In genomic region chr5:20617876-20618275, GRCh38 we compare ENCODE assay signal across 20 cellular contexts.
DNase-seq lines count a peak whose midpoint lies in the region; ATAC-seq, FAIRE-seq and TF ChIP-seq lines count a peak whose summit lies in the region.
"Had no signal": no experiment of that assay in that cellular context is flagged by ENCODE, and none has a peak within 500 bp of the region (broad histone marks: within the 10 kb centered on the region; RNA-seq: fewer than 3 reads in every experiment).

No MANE protein-coding gene starts in this region.

- DNase-seq in GM23338 (ENCODE audit: low spot score) (peak; percentile 64), H1 (ENCODE audit: low read depth in 1 of 2, low spot score in 2 of 2) (no peak), NCI-H2227 treated with DMSO at 0.1 percent for 48 hours (lab: John Stamatoyannopoulos, UW) (no peak), mesothelial cell of epicardium (ENCODE audit: low spot score in 2 of 2, unreplicated experiment in 2 of 2) (no peak)
- no peak for DNase-seq in T-helper 2 cell treated with Interferon-gamma antibody and Interleukin-4, amounts not matched to agents 5 μg/mL and 100 μg/mL, for 36 hours (ENCODE audit: low spot score)
- no peak for DNase-seq in stimulated activated CD4-positive, alpha-beta T cell treated with anti-CD3 and anti-CD28 coated beads, Interleukin-2, amount 100 ng/mL, for 48 hours
- DNase-seq: CD8-positive, alpha-beta T cell; COR-L47; DMS153; DMS79 treated with DMSO at 0.1 percent for 48 hours; EL; GDM1; H9; IMR-90 had no signal

- H3K9ac ChIP-seq in H1 (replicated peaks in 1 of 4; ENCODE audit: extremely low read depth in 1 of 4, low read depth in 3 of 4, low read length in 3 of 4): no peak overlapping the region

- FAIRE-seq in H1 (lab: Jason Lieb, UNC): peak; percentile 57
- FAIRE-seq: A549, D721Med, GM19239 had no signal

- WGBS in H1 (ENCODE audit: extremely low coverage in 1 of 2, insufficient coverage in 1 of 2, insufficient read length in 1 of 2, insufficient replicate concordance in 2 of 2, low coverage in 1 of 2, low lambda C conversion rate in 2 of 2, missing lambda C conversion rate in 1 of 2), 2 experiments: 77% methylated on average over 3 of the region's 3 CpGs; no CpG with 5 or more reads in 1 of the 2 experiments

- H3K4me1 ChIP-seq in ACC112 (ENCODE audit: control insufficient read depth, insufficient read depth, low read length, unreplicated experiment) (no peaks in the 10 kb centered on the region), GM23338 (ENCODE audit: insufficient read depth) (no peaks in the 10 kb centered on the region), H1 (replicated peaks in 1 of 4; ENCODE audit: control insufficient read depth in 3 of 4, insufficient read depth in 4 of 4, low read length in 3 of 4) (no peaks in the 10 kb centered on the region), neuron (ENCODE audit: insufficient read depth, low read length) (no peaks in the 10 kb centered on the region)
- H3K4me1 ChIP-seq: A549 had no signal

- H3K27ac ChIP-seq in ACC112 (ENCODE audit: low read depth, low read length) (no peak overlapping the region), GM23338 (ENCODE audit: low read depth) (no peak overlapping the region), H1 (ENCODE audit: low read depth, low read length) (no peak overlapping the region)
- H3K27ac ChIP-seq: A549 had no signal

- no peak overlapping the region for H3K14ac ChIP-seq in H1 (ENCODE audit: insufficient read length)

- POLR2A ChIA-PET in H1 (lab: Charles Lee; ENCODE audit: partially characterized antibody): no interaction called here

- no peaks in the 10 kb centered on the region for H3K27me3 ChIP-seq in ACC112 (ENCODE audit: insufficient read depth, low read length)
- H3K27me3 ChIP-seq in GM23338 (ENCODE audit: insufficient read depth): no peaks in the 10 kb centered on the region
- no peaks in the 10 kb centered on the region for H3K27me3 ChIP-seq in H1 (replicated peaks in 1 of 4; ENCODE audit: control insufficient read depth in 3 of 4, extremely low read depth in 1 of 4, insufficient read depth in 3 of 4, low read length in 3 of 4)
- no peaks in the 10 kb centered on the region for H3K27me3 ChIP-seq in neuron (ENCODE audit: insufficient read depth, low read length)

- no peaks in the 10 kb centered on the region; the same call in 1 of the 2 replicates for H3K9me2 ChIP-seq in GM23338 (ENCODE audit: insufficient read depth)

- H3K4me3 ChIP-seq in ACC112 (ENCODE audit: low read depth, low read length) (no peak overlapping the region), GM23338 (no peak overlapping the region), H1 (ENCODE audit: extremely low read depth in 1 of 4, insufficient read depth in 2 of 4, low read depth in 3 of 4, low read length in 4 of 4) (no peak overlapping the region), neuron (ENCODE audit: low read length) (no peak overlapping the region)
- H3K4me3 ChIP-seq: A549 had no signal

- no peak overlapping the region for H2AK5ac ChIP-seq in H1 (ENCODE audit: low read depth, low read length)

- H3K9me3 Mint-ChIP-seq in GM23338 (peaks cover 3% of the 10 kb centered on the region; the same call in 1 of the 3 replicates), mesothelial cell of epicardium (no peaks in the 10 kb centered on the region)
- H3K9me3 Mint-ChIP-seq in T-helper 2 cell treated with Interferon-gamma antibody and Interleukin-4, amounts not matched to agents 5 μg/mL and 100 μg/mL, for 36 hours: peaks cover 39% of the 10 kb centered on the region

- H3K18ac ChIP-seq in H1 (ENCODE audit: extremely low read depth, low read length): no peak overlapping the region

- no peak overlapping the region for H2BK120ac ChIP-seq in H1 (replicated peaks; ENCODE audit: low read depth, low read length)

- no peak for TF ChIP-seq RAD21 in H1 (IDR thresholded peaks at IDR 0.05 in 1 of 2, conservative IDR thresholded peaks at IDR 0.05 in 1 of 2; ENCODE audit: low read depth in 2 of 2, low read length in 2 of 2)

- peaks cover 1% of the 10 kb centered on the region for H3K27me3 Mint-ChIP-seq in GM23338 (ENCODE audit: insufficient read depth, low read depth, poor library complexity)
- H3K27me3 Mint-ChIP-seq in T-helper 2 cell treated with Interferon-gamma antibody and Interleukin-4, amounts not matched to agents 5 μg/mL and 100 μg/mL, for 36 hours (ENCODE audit: low read depth): no peaks in the 10 kb centered on the region
- H3K27me3 Mint-ChIP-seq in mesothelial cell of epicardium (ENCODE audit: low read depth): no peaks in the 10 kb centered on the region

- no peak for TF ChIP-seq EP300 in H1 (IDR thresholded peaks at IDR 0.05; ENCODE audit: borderline replicate concordance in 1 of 2, low read depth in 2 of 2, low read length in 2 of 2)

- TF ChIP-seq POLR2A in H1 (IDR thresholded peaks at IDR 0.05; ENCODE audit: control extremely low read depth in 1 of 2, low read depth in 2 of 2, low read length in 2 of 2): no peak

- no peak for ATAC-seq in GM23338
- ATAC-seq: A549; CD8-positive, alpha-beta T cell had no signal

- H3K4me3 Mint-ChIP-seq in GM23338: no peak overlapping the region
- H3K4me3 Mint-ChIP-seq in T-helper 2 cell treated with Interferon-gamma antibody and Interleukin-4, amounts not matched to agents 5 μg/mL and 100 μg/mL, for 36 hours: no peak overlapping the region
- no peak overlapping the region for H3K4me3 Mint-ChIP-seq in mesothelial cell of epicardium
- H3K4me3 Mint-ChIP-seq: CD14-positive monocyte; CD8-positive, alpha-beta T cell; H9 had no signal

- H4K91ac ChIP-seq in H1 (replicated peaks; ENCODE audit: insufficient read length, low read length): no peak overlapping the region

- no peak overlapping the region for H2BK15ac ChIP-seq in H1 (ENCODE audit: low read length)

- H3K56ac ChIP-seq in H1 (replicated peaks; ENCODE audit: insufficient read length, low read depth, low read length): no peak overlapping the region

- H2AFZ ChIP-seq in ACC112 (ENCODE audit: low read length, unreplicated experiment) (peak overlapping the region; percentile 44), GM23338 (no peak overlapping the region), H1 (ENCODE audit: low read length) (0 out of 2 replicates have a peak overlapping the region, but pooled peaks have one; percentile 65), neuron (ENCODE audit: low read depth, low read length) (peak overlapping the region; percentile 54)

- H4K8ac ChIP-seq in H1 (ENCODE audit: extremely low read depth, insufficient read depth, low read length): no peak overlapping the region

- H3F3A ChIP-seq in GM23338 (replicated peaks; ENCODE audit: low read depth): no peaks in the 10 kb centered on the region

- H3K79me1 ChIP-seq in H1 (ENCODE audit: low read depth, low read length): no peaks in the 10 kb centered on the region

- H3K9me3 ChIP-seq in H1 (ENCODE audit: insufficient read depth in 2 of 2, low read depth in 1 of 2, low read length in 1 of 2) (no peaks in the 10 kb centered on the region), neuron (ENCODE audit: low read length) (no peaks in the 10 kb centered on the region)
- H3K9me3 ChIP-seq: A549 had no signal

- H3K23ac ChIP-seq in H1 (ENCODE audit: insufficient read length): no peak overlapping the region

- no peaks in the 10 kb centered on the region for H3K36me3 ChIP-seq in ACC112 (ENCODE audit: insufficient read depth, low read length)
- no peaks in the 10 kb centered on the region for H3K36me3 ChIP-seq in GM23338 (ENCODE audit: insufficient read depth)
- no peaks in the 10 kb centered on the region for H3K36me3 ChIP-seq in H1 (ENCODE audit: control insufficient read depth in 2 of 4, insufficient read depth in 4 of 4, low read length in 3 of 4)
- H3K36me3 ChIP-seq in neuron (ENCODE audit: insufficient read depth, low read length): no peaks in the 10 kb centered on the region

- H3K79me2 ChIP-seq in ACC112 (ENCODE audit: control insufficient read depth, insufficient read depth, low read length, unreplicated experiment) (no peaks in the 10 kb centered on the region), GM23338 (replicated peaks; ENCODE audit: insufficient read depth) (no peaks in the 10 kb centered on the region), H1 (ENCODE audit: control insufficient read depth in 1 of 2, insufficient read depth in 2 of 2, low read length in 2 of 2) (no peaks in the 10 kb centered on the region)

- no peak overlapping the region for H4K5ac ChIP-seq in H1 (ENCODE audit: insufficient read length, low read depth, low read length)

- no peak overlapping the region for H3K4ac ChIP-seq in H1 (replicated peaks; ENCODE audit: insufficient read length, low read depth, low read length)

- H3K23me2 ChIP-seq in H1 (ENCODE audit: low read depth, low read length): no peaks in the 10 kb centered on the region

- H3K27ac Mint-ChIP-seq in GM23338: no peak overlapping the region
- H3K27ac Mint-ChIP-seq in T-helper 2 cell treated with Interferon-gamma antibody and Interleukin-4, amounts not matched to agents 5 μg/mL and 100 μg/mL, for 36 hours: no peak overlapping the region
- H3K27ac Mint-ChIP-seq in mesothelial cell of epicardium: no peak overlapping the region
- H3K27ac Mint-ChIP-seq: CD14-positive monocyte; CD8-positive, alpha-beta T cell had no signal

- H2BK5ac ChIP-seq in H1 (ENCODE audit: low read depth, low read length): no peak overlapping the region

- CTCF ChIA-PET in H1 (lab: Charles Lee; ENCODE audit: partially characterized antibody): interaction anchor here (1.6 kb wide), 1 partner anchor 16 kb away, joined by 4 read pairs; no protein-coding TSS in a partner anchor

- H4K20me1 ChIP-seq in GM23338 (replicated peaks; ENCODE audit: insufficient read depth) (no peaks in the 10 kb centered on the region), H1 (replicated peaks in 1 of 2; ENCODE audit: control insufficient read depth in 1 of 2, insufficient read depth in 2 of 2, low read length in 2 of 2) (no peaks in the 10 kb centered on the region)

- H3K4me2 ChIP-seq in GM23338 (no peak overlapping the region), H1 (ENCODE audit: insufficient read depth in 1 of 2, low read depth in 2 of 2, low read length in 2 of 2) (no peak overlapping the region)
- H3K4me2 ChIP-seq: A549 had no signal

- H3K36me3 Mint-ChIP-seq in GM23338 (ENCODE audit: low read depth) (peaks cover 8% of the 10 kb centered on the region; the same call in 2 of the 3 replicates), mesothelial cell of epicardium (no peaks in the 10 kb centered on the region)
- no peaks in the 10 kb centered on the region for H3K36me3 Mint-ChIP-seq in T-helper 2 cell treated with Interferon-gamma antibody and Interleukin-4, amounts not matched to agents 5 μg/mL and 100 μg/mL, for 36 hours (ENCODE audit: low read depth)
- H3K36me3 Mint-ChIP-seq: CD14-positive monocyte; CD8-positive, alpha-beta T cell had no signal

- H2BK12ac ChIP-seq in H1 (ENCODE audit: low read depth, low read length): no peak overlapping the region

- H3K4me1 Mint-ChIP-seq in GM23338 (peaks cover 6% of the 10 kb centered on the region), mesothelial cell of epicardium (no peaks in the 10 kb centered on the region)
- no peaks in the 10 kb centered on the region for H3K4me1 Mint-ChIP-seq in T-helper 2 cell treated with Interferon-gamma antibody and Interleukin-4, amounts not matched to agents 5 μg/mL and 100 μg/mL, for 36 hours (ENCODE audit: low read depth)
- H3K4me1 Mint-ChIP-seq: CD14-positive monocyte had no signal

- no peak for TF ChIP-seq CTCF in GM23338 (conservative IDR thresholded peaks at IDR 0.05; ENCODE audit: low read depth in 2 of 2)
- TF ChIP-seq CTCF in H1 (IDR thresholded peaks at IDR 0.05; ENCODE audit: control extremely low read depth in 1 of 3, insufficient read depth in 1 of 3, low read depth in 1 of 3, low read length in 3 of 3): no peak
- TF ChIP-seq CTCF in mesothelial cell of epicardium (IDR thresholded peaks at IDR 0.05; ENCODE audit: unreplicated experiment): no peak

- H2BK20ac ChIP-seq in H1 (ENCODE audit: low read length): no peak overlapping the region
